16 cellular contexts compared by ENCODE assay signal in the genomic region with DNA sequence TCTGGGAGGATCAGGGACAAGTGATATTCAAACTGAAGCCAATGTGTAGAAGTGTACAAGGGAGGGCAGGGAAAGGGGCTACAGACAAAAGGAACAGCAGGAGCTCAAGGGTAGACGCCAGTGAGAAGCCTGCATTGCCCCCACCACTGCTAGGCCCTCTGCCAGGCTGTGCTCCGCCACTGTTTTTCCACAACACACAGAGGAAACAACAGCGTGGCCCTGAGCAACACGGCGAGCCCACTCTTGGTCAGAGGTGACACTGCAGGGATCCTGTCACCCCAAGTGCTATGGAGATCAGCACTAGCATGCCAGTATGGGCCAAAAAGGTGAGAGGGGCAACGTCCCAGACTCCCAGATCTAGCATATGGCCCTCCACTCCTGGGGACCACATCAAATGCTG. TPM values are rescaled to one million over a fixed set of nuclear protein-coding genes. Genes with fewer than 3 reads are reported as not detected.
DNase-seq lines count a peak whose midpoint lies in the region; ATAC-seq and TF ChIP-seq lines count a peak whose summit lies in the region.
"Had no signal": no experiment of that assay in that cellular context is flagged by ENCODE, and none has a peak within 500 bp of the region (broad histone marks: within the 10 kb centered on the region; RNA-seq: fewer than 3 reads in every experiment).

No MANE protein-coding gene starts in this region.

- ATAC-seq in naive thymus-derived CD4-positive, alpha-beta T cell = no peak
- ATAC-seq: effector memory CD8-positive, alpha-beta T cell; K562 had no signal

- H3K36me3 ChIP-seq in BLaER1 treated with 17β-estradiol and CSF1 and Interleukin-3, amounts not matched to agents 10 nM and 100 nM = peaks cover 0 to 10% (median 0%) of the 10 kb centered on the region in 11 experiments; a peak in 2 of 22 replicates
- no peaks in the 10 kb centered on the region for H3K36me3 ChIP-seq in SJSA1
- no peaks in the 10 kb centered on the region for H3K36me3 ChIP-seq in WERI-Rb-1
- H3K36me3 ChIP-seq in naive thymus-derived CD4-positive, alpha-beta T cell (ENCODE audit: control insufficient read depth in 2 of 3, insufficient read depth in 3 of 3, low read length in 3 of 3) = no peaks in the 10 kb centered on the region
- H3K36me3 ChIP-seq: suprapubic skin had no signal

- peaks cover 59 to 89% (median 67%) of the 10 kb centered on the region in 10 experiments for H3K4me1 ChIP-seq in BLaER1 treated with 17β-estradiol and CSF1 and Interleukin-3, amounts not matched to agents 10 nM and 100 nM
- peaks cover 74% of the 10 kb centered on the region for H3K4me1 ChIP-seq in SJSA1 (replicated peaks)
- peaks cover 10 to 14% of the 10 kb centered on the region in 2 donors for H3K4me1 ChIP-seq in naive thymus-derived CD4-positive, alpha-beta T cell (ENCODE audit: control insufficient read depth in 2 of 2, insufficient read depth in 2 of 2, low read length in 2 of 2)

- peaks cover 80% of the 10 kb centered on the region for H3K4me1 Mint-ChIP-seq in osteocyte (ENCODE audit: unreplicated experiment)
- H3K4me1 Mint-ChIP-seq in naive thymus-derived CD4-positive, alpha-beta T cell = peaks cover 16 to 58% (median 21%) of the 10 kb centered on the region in 7 donors

- no peaks in the 10 kb centered on the region for H3K9me3 Mint-ChIP-seq in osteocyte (ENCODE audit: unreplicated experiment)
- no peaks in the 10 kb centered on the region for H3K9me3 Mint-ChIP-seq in naive thymus-derived CD4-positive, alpha-beta T cell
- H3K9me3 Mint-ChIP-seq: activated B cell treated with CpG ODN at 0.5 μM for 24 hours; activated naive CD4-positive, alpha-beta T cell treated with anti-CD3 and anti-CD28 coated beads, Interleukin-2, amount 50 U/mL, for 24 hours; effector memory CD8-positive, alpha-beta T cell had no signal

- POLR2A ChIA-PET in naive thymus-derived CD4-positive, alpha-beta T cell (lab: Charles Lee) = interaction anchor here (1.5 kb wide), 1 partner anchor 21 kb away, joined by 3 read pairs; no protein-coding TSS in a partner anchor

- peak overlapping the region in 8 of 11 experiments; percentile 6 to 73 (median 66); a peak in 5 of 22 replicates for H3K27ac ChIP-seq in BLaER1 treated with 17β-estradiol and CSF1 and Interleukin-3, amounts not matched to agents 10 nM and 100 nM
- H3K27ac ChIP-seq in SJSA1 (peak overlapping the region; percentile 84; the same call in 1 of the 2 replicates), epithelial cell of prostate (peak overlapping the region; percentile 93), WERI-Rb-1 (no peak overlapping the region)
- no peak overlapping the region for H3K27ac ChIP-seq in naive thymus-derived CD4-positive, alpha-beta T cell (ENCODE audit: low read depth, low read length)
- H3K27ac ChIP-seq: C4-2B had no signal

- no peaks in the 10 kb centered on the region for H3K27me3 Mint-ChIP-seq in osteocyte (ENCODE audit: unreplicated experiment)
- no peaks in the 10 kb centered on the region for H3K27me3 Mint-ChIP-seq in naive thymus-derived CD4-positive, alpha-beta T cell
- H3K27me3 Mint-ChIP-seq: activated B cell treated with CpG ODN at 0.5 μM for 24 hours; activated naive CD4-positive, alpha-beta T cell treated with anti-CD3 and anti-CD28 coated beads, Interleukin-2, amount 50 U/mL, for 24 hours; effector memory CD8-positive, alpha-beta T cell had no signal

- no peak overlapping the region for H3K4me3 ChIP-seq in BLaER1 treated with 17β-estradiol and CSF1 and Interleukin-3, amounts not matched to agents 10 nM and 100 nM
- H3K4me3 ChIP-seq in SJSA1 = no peak overlapping the region
- no peak overlapping the region for H3K4me3 ChIP-seq in WERI-Rb-1 (ENCODE audit: low read depth, low read length)
- no peak overlapping the region for H3K4me3 ChIP-seq in naive thymus-derived CD4-positive, alpha-beta T cell (ENCODE audit: low read length)
- H3K4me3 ChIP-seq: K562, suprapubic skin had no signal

- TF ChIP-seq CTCF in osteocyte (IDR thresholded peaks at IDR 0.05) (no peak), WERI-Rb-1 (IDR thresholded peaks at IDR 0.05; ENCODE audit: low read depth, low read length) (no peak)

- CTCF ChIA-PET in naive thymus-derived CD4-positive, alpha-beta T cell (lab: Charles Lee) = no interaction called here

- no peaks in the 10 kb centered on the region for H3K27me3 ChIP-seq in BLaER1 treated with 17β-estradiol and CSF1 and Interleukin-3, amounts not matched to agents 10 nM and 100 nM
- no peaks in the 10 kb centered on the region for H3K27me3 ChIP-seq in SJSA1 (replicated peaks)
- H3K27me3 ChIP-seq in WERI-Rb-1 (ENCODE audit: insufficient read depth, low read depth, severe bottlenecking) = no peaks in the 10 kb centered on the region
- no peaks in the 10 kb centered on the region for H3K27me3 ChIP-seq in naive thymus-derived CD4-positive, alpha-beta T cell (ENCODE audit: control insufficient read depth in 2 of 2, insufficient read depth in 2 of 2, low read length in 2 of 2)
- H3K27me3 ChIP-seq: suprapubic skin had no signal

- peak overlapping the region in 10 of 11 experiments; percentile 5 to 96 (median 81); a peak in 13 of 22 replicates for H3K4me2 ChIP-seq in BLaER1 treated with 17β-estradiol and CSF1 and Interleukin-3, amounts not matched to agents 10 nM and 100 nM

- H3K27ac Mint-ChIP-seq in osteocyte (ENCODE audit: unreplicated experiment) = peak overlapping the region; percentile 4
- peak overlapping the region in 1 of 9 donors; percentile 65 for H3K27ac Mint-ChIP-seq in naive thymus-derived CD4-positive, alpha-beta T cell
- H3K27ac Mint-ChIP-seq: activated B cell treated with CpG ODN at 0.5 μM for 24 hours; activated naive CD4-positive, alpha-beta T cell treated with anti-CD3 and anti-CD28 coated beads, Interleukin-2, amount 50 U/mL, for 24 hours had no signal

- DNase-seq in SJSA1 (ENCODE audit: low read depth in 1 of 2, low spot score in 2 of 2) (no peak), epithelial cell of prostate (ENCODE audit: low read depth, low spot score) (no peak), osteocyte (ENCODE audit: extremely low spot score, unreplicated experiment) (no peak), NK-92 (lab: John Stamatoyannopoulos, UW; ENCODE audit: unreplicated experiment) (no peak), WERI-Rb-1 (no peak), COLO668 (lab: John Stamatoyannopoulos, UW; ENCODE audit: unreplicated experiment) (no peak)
- no peak for DNase-seq in naive thymus-derived CD4-positive, alpha-beta T cell
- DNase-seq: activated B cell treated with CpG ODN at 0.5 μM for 24 hours; effector memory CD8-positive, alpha-beta T cell; NCI-H2171 treated with DMSO at 0.1 percent for 48 hours; SIG-M5 had no signal

- intact Hi-C loops in naive thymus-derived CD4-positive, alpha-beta T cell (cut with micrococcal nuclease) = no loop called here

- no peak overlapping the region for H3K4me3 Mint-ChIP-seq in osteocyte (ENCODE audit: unreplicated experiment)
- H3K4me3 Mint-ChIP-seq in naive thymus-derived CD4-positive, alpha-beta T cell = peak overlapping the region in 1 of 10 donors; percentile 31
- H3K4me3 Mint-ChIP-seq: activated B cell treated with CpG ODN at 0.5 μM for 24 hours; activated naive CD4-positive, alpha-beta T cell treated with anti-CD3 and anti-CD28 coated beads, Interleukin-2, amount 50 U/mL, for 24 hours; effector memory CD8-positive, alpha-beta T cell had no signal

- no peaks in the 10 kb centered on the region for H3K36me3 Mint-ChIP-seq in osteocyte (ENCODE audit: unreplicated experiment)
- peaks cover 0 to 2% (median 0%) of the 10 kb centered on the region in 5 donors for H3K36me3 Mint-ChIP-seq in naive thymus-derived CD4-positive, alpha-beta T cell
- H3K36me3 Mint-ChIP-seq: activated naive CD4-positive, alpha-beta T cell treated with anti-CD3 and anti-CD28 coated beads, Interleukin-2, amount 50 U/mL, for 24 hours had no signal

- peak overlapping the region in 2 of 11 experiments; percentile 51 to 61; a peak in 1 of 22 replicates for H3K9ac ChIP-seq in BLaER1 treated with 17β-estradiol and CSF1 and Interleukin-3, amounts not matched to agents 10 nM and 100 nM

- H4K20me1 ChIP-seq in BLaER1 treated with 17β-estradiol and CSF1 and Interleukin-3, amounts not matched to agents 10 nM and 100 nM = peaks cover 0 to 25% (median 8%) of the 10 kb centered on the region in 11 experiments; a peak in 11 of 22 replicates

- no peaks in the 10 kb centered on the region for H3K9me3 ChIP-seq in BLaER1 treated with 17β-estradiol and CSF1 and Interleukin-3, amounts not matched to agents 10 nM and 100 nM (replicated peaks in 1 of 11)
- H3K9me3 ChIP-seq in SJSA1 (replicated peaks) (no peaks in the 10 kb centered on the region), WERI-Rb-1 (ENCODE audit: severe bottlenecking) (no peaks in the 10 kb centered on the region)
- no peaks in the 10 kb centered on the region for H3K9me3 ChIP-seq in naive thymus-derived CD4-positive, alpha-beta T cell (ENCODE audit: control insufficient read depth in 2 of 3, low read length in 3 of 3)
- H3K9me3 ChIP-seq: suprapubic skin had no signal

RNA-seq across cellular contexts. Expression of gene MYO18A, which starts 23.4 kb away (rescaled TPM):
- 13.4 and 43.5 TPM in 2 replicates for total RNA-seq in SJSA1 (2014; rRNA removed; shearing (Covaris generic))
- total RNA-seq in osteocyte = 27.8 and 28.8 TPM in 2 replicates
- 100 to 1,000 TPM in 3 of 5 experiments, 10 to 100 TPM in 2; 89.5 to 144 (median 103) TPM for total RNA-seq in naive thymus-derived CD4-positive, alpha-beta T cell
- polyA plus RNA-seq in naive thymus-derived CD4-positive, alpha-beta T cell = 10 to 100 TPM; 10.2 to 23.2 TPM

Comparison
In these comparisons a context has a peak if more than half of its experiments do, and no peak if none do; other contexts are left out.
1. H3K27ac ChIP-seq: peak in BLaER1 treated with 17β-estradiol and CSF1 and Interleukin-3, amounts not matched to agents 10 nM and 100 nM (8 of 11), SJSA1 (single experiment) and epithelial cell of prostate (single experiment); none in WERI-Rb-1 (single experiment) and naive thymus-derived CD4-positive, alpha-beta T cell (single experiment).